10 cellular contexts compared by ENCODE assay signal in genomic region chr6:45001663-45002062, GRCh38.
DNase-seq lines count a peak whose midpoint lies in the region; ATAC-seq lines count a peak whose summit lies in the region.
"Had no signal": no experiment of that assay in that cellular context is flagged by ENCODE, and none has a peak within 500 bp of the region (broad histone marks: within the 10 kb centered on the region; RNA-seq: fewer than 3 reads in every experiment).

No MANE protein-coding gene starts in this region.

- no peak overlapping the region for H3K4me3 ChIP-seq in CD4-positive, alpha-beta memory T cell (ENCODE audit: low read length in 2 of 2)
- H3K4me3 ChIP-seq in mesenchymal stem cell (ENCODE audit: insufficient read depth in 1 of 2, low read depth in 1 of 2, low read length in 2 of 2) = no peak overlapping the region

- no peak overlapping the region for H2AFZ ChIP-seq in mesenchymal stem cell (ENCODE audit: low read depth, low read length)

- H3K4me1 ChIP-seq in CD4-positive, alpha-beta memory T cell (ENCODE audit: insufficient read depth, low read length) = peaks cover 23% of the 10 kb centered on the region
- H3K4me1 ChIP-seq in mesenchymal stem cell (ENCODE audit: control insufficient read depth, insufficient read depth, low read depth, low read length) = no peaks in the 10 kb centered on the region

- no peak overlapping the region for H3K23ac ChIP-seq in mesenchymal stem cell (ENCODE audit: low read length in 2 of 2)

- no peak overlapping the region for H3K14ac ChIP-seq in mesenchymal stem cell (ENCODE audit: low read length in 2 of 2)

- H3K4me3 Mint-ChIP-seq in CD4-positive, alpha-beta memory T cell = peak overlapping the region in 1 of 8 donors; percentile 25
- H3K4me3 Mint-ChIP-seq: nephron had no signal

- no peaks in the 10 kb centered on the region for H3K36me3 Mint-ChIP-seq in CD4-positive, alpha-beta memory T cell

- no peaks in the 10 kb centered on the region for H3K27me3 Mint-ChIP-seq in CD4-positive, alpha-beta memory T cell

- ATAC-seq in HG02973 (IDR thresholded peaks at IDR 0.05; ENCODE audit: unreplicated experiment) = peak; percentile 91

- H3K27ac ChIP-seq in CD4-positive, alpha-beta memory T cell (ENCODE audit: low read depth, low read length) = no peak overlapping the region
- H3K27ac ChIP-seq in mesenchymal stem cell (ENCODE audit: low read length, poor library complexity, severe bottlenecking) = no peak overlapping the region

- H2BK12ac ChIP-seq in mesenchymal stem cell (ENCODE audit: low read length in 2 of 2) = no peak overlapping the region

- peak in 3 of 5 donors; percentile 9 to 25 (median 17) for DNase-seq in CD4-positive, alpha-beta memory T cell
- DNase-seq in GM19240 (ENCODE audit: insufficient read length, low spot score) (peak; percentile 11), OCI-M1 (lab: John Stamatoyannopoulos, UW) (peak; percentile 84), mesenchymal stem cell (no peak), NCI-H2227 treated with DMSO at 0.1 percent for 48 hours (lab: John Stamatoyannopoulos, UW) (no peak), head of caudate nucleus (no peak), HCEC 1CT (no peak)
- DNase-seq: Right ventricle myocardium superior had no signal

- intact Hi-C loops in CD4-positive, alpha-beta memory T cell (cut with micrococcal nuclease) = no loop called here
- intact Hi-C loops in head of caudate nucleus (cut with DNase I) = no loop called here

- H3K4me1 Mint-ChIP-seq in CD4-positive, alpha-beta memory T cell = peaks cover 21 to 30% (median 29%) of the 10 kb centered on the region in 4 donors
- H3K4me1 Mint-ChIP-seq: nephron had no signal

- H3K36me3 ChIP-seq in CD4-positive, alpha-beta memory T cell (ENCODE audit: insufficient read depth, low read length) = no peaks in the 10 kb centered on the region
- no peaks in the 10 kb centered on the region for H3K36me3 ChIP-seq in mesenchymal stem cell (ENCODE audit: control insufficient read depth in 1 of 2, insufficient read depth in 2 of 2, low read depth in 1 of 2, low read length in 2 of 2)

- H3K4ac ChIP-seq in mesenchymal stem cell (ENCODE audit: low read depth in 1 of 2, low read length in 2 of 2) = no peak overlapping the region

- no peaks in the 10 kb centered on the region for H3K9me3 ChIP-seq in CD4-positive, alpha-beta memory T cell (ENCODE audit: control insufficient read depth in 1 of 2, low read length in 2 of 2)
- H3K9me3 ChIP-seq in mesenchymal stem cell (ENCODE audit: control insufficient read depth, low read length) = no peaks in the 10 kb centered on the region

- no peak overlapping the region for H4K91ac ChIP-seq in mesenchymal stem cell (ENCODE audit: low read length)

- no peaks in the 10 kb centered on the region for H3K27me3 ChIP-seq in CD4-positive, alpha-beta memory T cell (ENCODE audit: insufficient read depth, low read length)
- no peaks in the 10 kb centered on the region for H3K27me3 ChIP-seq in mesenchymal stem cell (ENCODE audit: control insufficient read depth in 1 of 2, insufficient read depth in 1 of 2, low read length in 2 of 2)

- no peaks in the 10 kb centered on the region for H3K9me3 Mint-ChIP-seq in CD4-positive, alpha-beta memory T cell
- H3K9me3 Mint-ChIP-seq: nephron had no signal

- no peak overlapping the region for H4K8ac ChIP-seq in mesenchymal stem cell (ENCODE audit: low read length)

- POLR2A ChIA-PET in CD4-positive, alpha-beta memory T cell (lab: Charles Lee; ENCODE audit: partially characterized antibody) = no interaction called here

- CTCF ChIA-PET in CD4-positive, alpha-beta memory T cell (lab: Charles Lee; ENCODE audit: partially characterized antibody) = no interaction called here

- H2BK5ac ChIP-seq in mesenchymal stem cell (ENCODE audit: low read depth, low read length, poor library complexity, severe bottlenecking) = no peak overlapping the region

- peak overlapping the region; percentile 30 to 79 (median 61) for H3K27ac Mint-ChIP-seq in CD4-positive, alpha-beta memory T cell
- H3K27ac Mint-ChIP-seq: nephron had no signal

- no peak overlapping the region for H2BK15ac ChIP-seq in mesenchymal stem cell (ENCODE audit: low read depth, poor library complexity, severe bottlenecking)

- H3K18ac ChIP-seq in mesenchymal stem cell (ENCODE audit: low read depth in 1 of 2, low read length in 2 of 2) = no peak overlapping the region

- no CpG with 5 or more reads among the region's 1 CpG for WGBS in mesenchymal stem cell

- no peak overlapping the region for H2AK5ac ChIP-seq in mesenchymal stem cell (ENCODE audit: low read length, severe bottlenecking)

- H3K79me1 ChIP-seq in mesenchymal stem cell (replicated peaks; ENCODE audit: low read length, poor library complexity, severe bottlenecking) = no peaks in the 10 kb centered on the region

- no peak overlapping the region for H3K4me2 ChIP-seq in mesenchymal stem cell (ENCODE audit: low read length, poor library complexity, severe bottlenecking)

- H3K9ac ChIP-seq in mesenchymal stem cell (ENCODE audit: low read length) = no peak overlapping the region

- H2BK120ac ChIP-seq in mesenchymal stem cell (ENCODE audit: low read depth, low read length) = no peak overlapping the region

Comparison
In these comparisons a context has a peak if more than half of its experiments do, and no peak if none do; other contexts are left out.
1. DNase-seq: peak in CD4-positive, alpha-beta memory T cell (3 of 5), GM19240 (single experiment) and OCI-M1 (single experiment); none in mesenchymal stem cell (single experiment), NCI-H2227 treated with DMSO at 0.1 percent for 48 hours (single experiment), head of caudate nucleus (0 of 42) and HCEC 1CT (single experiment).